In the genomic region with DNA sequence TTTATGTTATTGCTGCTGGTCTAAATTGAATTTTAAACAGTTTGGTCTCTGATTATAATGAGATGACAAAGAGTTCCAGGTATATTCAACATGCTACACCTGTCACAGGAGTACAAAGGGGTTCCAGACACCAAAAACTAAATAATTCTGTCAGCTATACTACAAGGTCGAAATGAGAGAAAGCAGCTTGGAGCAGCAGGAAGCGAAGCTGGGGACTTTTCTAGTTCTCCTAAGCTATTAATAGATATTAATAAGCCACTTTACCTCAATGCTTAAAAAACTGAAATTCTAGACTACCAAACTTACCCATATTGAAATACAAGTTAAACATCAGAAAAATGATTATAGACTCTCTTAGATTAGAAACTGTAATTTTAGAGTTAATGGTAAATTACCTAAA, we compare ENCODE assay signal across 23 cellular contexts.
"Had no signal": no experiment of that assay in that cellular context is flagged by ENCODE, and none has a peak within 500 bp of the region (broad histone marks: within the 10 kb centered on the region; RNA-seq: fewer than 3 reads in every experiment).

No MANE protein-coding gene starts in this region.

- H3K4me3 ChIP-seq: esophagus squamous epithelium, left ventricle myocardium inferior, lower lobe of right lung, pancreas, right lobe of liver, spleen, testis, tibial nerve, upper lobe of right lung had no signal

- ATAC-seq: lower lobe of right lung; pancreas; right lobe of liver; stimulated activated naive B cell treated with anti-CD40 and anti-IgM and Interleukin-4, amounts not matched to agents 10 μg/mL and 1 μg/mL and 100 μg/mL, for 72 hours; stimulated activated naive CD8-positive, alpha-beta T cell treated with anti-CD3 and anti-CD28 coated beads, Interleukin-15, amount 100 ng/mL, for 72 hours; upper lobe of right lung had no signal

- H3K9me3 Mint-ChIP-seq: immature natural killer cell; memory B cell; naive B cell; stimulated activated naive B cell treated with anti-CD40 and anti-IgM and Interleukin-4, amounts not matched to agents 10 μg/mL and 1 μg/mL and 100 μg/mL, for 72 hours; stimulated activated naive CD8-positive, alpha-beta T cell treated with anti-CD3 and anti-CD28 coated beads, Interleukin-15, amount 100 ng/mL, for 72 hours had no signal

- H3K4me1 ChIP-seq: esophagus squamous epithelium, lower lobe of right lung, pancreas, right lobe of liver, testis, tibial nerve, upper lobe of right lung had no signal

- H3K4me1 Mint-ChIP-seq: immature natural killer cell; stimulated activated naive CD8-positive, alpha-beta T cell treated with anti-CD3 and anti-CD28 coated beads, Interleukin-15, amount 100 ng/mL, for 72 hours had no signal

- DNase-seq: dermis blood vessel endothelial cell; esophagus squamous epithelium; foreskin fibroblast; immature natural killer cell; left ventricle myocardium inferior; lower lobe of right lung; midbrain; naive B cell; occipital lobe; pancreas; right lobe of liver; spleen; stimulated activated CD4-positive, alpha-beta T cell treated with anti-CD3 and anti-CD28 coated beads, Interleukin-15, amount 100 ng/mL, for 24 hours; stimulated activated CD4-positive, alpha-beta T cell treated with anti-CD3 and anti-CD28 coated beads, Interleukin-1b, Interleukin-23, amount 100 ng/mL, for 48 hours; stimulated activated CD4-positive, alpha-beta T cell treated with anti-CD3 and anti-CD28 coated beads, Interleukin-4, amount 100 ng/mL, for 4 hours; stimulated activated naive B cell treated with anti-CD40 and anti-IgM and Interleukin-4, amounts not matched to agents 10 μg/mL and 1 μg/mL and 100 μg/mL, for 72 hours; stimulated activated naive CD8-positive, alpha-beta T cell treated with anti-CD3 and anti-CD28 coated beads, Interleukin-15, amount 100 ng/mL, for 72 hours; testis; upper lobe of right lung had no signal

- H3K4me3 Mint-ChIP-seq: immature natural killer cell; memory B cell; naive B cell; nephron; stimulated activated naive B cell treated with anti-CD40 and anti-IgM and Interleukin-4, amounts not matched to agents 10 μg/mL and 1 μg/mL and 100 μg/mL, for 72 hours; stimulated activated naive CD8-positive, alpha-beta T cell treated with anti-CD3 and anti-CD28 coated beads, Interleukin-15, amount 100 ng/mL, for 72 hours had no signal

- H3K27me3 ChIP-seq: esophagus squamous epithelium, pancreas, right lobe of liver, spleen, testis, tibial nerve, upper lobe of right lung had no signal

- H3K27ac ChIP-seq: esophagus squamous epithelium, left ventricle myocardium inferior, lower lobe of right lung, pancreas, right lobe of liver, spleen, testis, tibial nerve, upper lobe of right lung had no signal

- H3K27ac Mint-ChIP-seq: memory B cell; nephron; progenitor cell of endocrine pancreas; stimulated activated naive B cell treated with anti-CD40 and anti-IgM and Interleukin-4, amounts not matched to agents 10 μg/mL and 1 μg/mL and 100 μg/mL, for 72 hours; stimulated activated naive CD8-positive, alpha-beta T cell treated with anti-CD3 and anti-CD28 coated beads, Interleukin-15, amount 100 ng/mL, for 72 hours had no signal

- H3K36me3 ChIP-seq: pancreas, right lobe of liver, upper lobe of right lung had no signal

- H3K9me3 ChIP-seq: esophagus squamous epithelium, left ventricle myocardium inferior, lower lobe of right lung, pancreas, right lobe of liver, spleen, testis, tibial nerve, upper lobe of right lung had no signal

- H3K27me3 Mint-ChIP-seq: memory B cell; naive B cell; progenitor cell of endocrine pancreas; stimulated activated naive B cell treated with anti-CD40 and anti-IgM and Interleukin-4, amounts not matched to agents 10 μg/mL and 1 μg/mL and 100 μg/mL, for 72 hours; stimulated activated naive CD8-positive, alpha-beta T cell treated with anti-CD3 and anti-CD28 coated beads, Interleukin-15, amount 100 ng/mL, for 72 hours had no signal
